In genomic region chr15:74442604-74443003, GRCh38 we compare ENCODE assay signal across 19 cellular contexts. TPM values are rescaled to one million over a fixed set of nuclear protein-coding genes. Genes with fewer than 3 reads are reported as not detected.
DNase-seq lines count a peak whose midpoint lies in the region; ATAC-seq and TF ChIP-seq lines count a peak whose summit lies in the region.
"Had no signal": no experiment of that assay in that cellular context is flagged by ENCODE, and none has a peak within 500 bp of the region (broad histone marks: within the 10 kb centered on the region; RNA-seq: fewer than 3 reads in every experiment).

No MANE protein-coding gene starts in this region.

- H3K4ac ChIP-seq in IMR-90 (ENCODE audit: low read depth, low read length): peak overlapping the region; percentile 45

- no peak overlapping the region for H2BK5ac ChIP-seq in IMR-90 (ENCODE audit: low read depth, low read length, poor library complexity, severe bottlenecking)

- H3K79me2 ChIP-seq in hepatocyte: no peaks in the 10 kb centered on the region

- H4K91ac ChIP-seq in IMR-90 (ENCODE audit: insufficient read depth, low read depth, low read length): peak overlapping the region; percentile 43; the same call in 1 of the 2 replicates

- POLR2A ChIA-PET in IMR-90 (lab: Charles Lee; ENCODE audit: unreplicated experiment): no interaction called here

- H4K5ac ChIP-seq in IMR-90 (ENCODE audit: low read depth, low read length): no peak overlapping the region

- peak overlapping the region; percentile 46; the same call in 1 of the 3 replicates for H2BK15ac ChIP-seq in IMR-90 (ENCODE audit: low read depth, low read length)

- H3K9ac ChIP-seq in IMR-90 (ENCODE audit: low read depth, low read length): no peak overlapping the region

- H3K27me3 ChIP-seq in IMR-90 (ENCODE audit: control insufficient read depth, insufficient read depth, low read length) (no peaks in the 10 kb centered on the region), hepatocyte (no peaks in the 10 kb centered on the region), breast epithelium (no peaks in the 10 kb centered on the region)
- H3K27me3 ChIP-seq: testis had no signal

- no peak overlapping the region for H3K18ac ChIP-seq in IMR-90 (ENCODE audit: low read depth, low read length)

- CTCF ChIA-PET in IMR-90 (lab: Yijun Ruan, JAX): interaction anchor here (0.6 to 3.0 kb wide), 2 partner anchors 14 to 60 kb away, joined by 3 to 13 read pairs; no protein-coding TSS in a partner anchor

- peak overlapping the region; percentile 57 to 61; a peak in 3 of 4 replicates for H4K8ac ChIP-seq in IMR-90 (ENCODE audit: low read depth in 2 of 2, low read length in 2 of 2)

- TF ChIP-seq CTCF in IMR-90 (conservative IDR thresholded peaks at IDR 0.05; ENCODE audit: low read depth, low read length) (no peak), hepatocyte (IDR thresholded peaks at IDR 0.05; ENCODE audit: poor library complexity) (no peak), breast epithelium (IDR thresholded peaks at IDR 0.05) (no peak)

- no peaks in the 10 kb centered on the region for H3K9me3 ChIP-seq in IMR-90 (ENCODE audit: control insufficient read depth, insufficient read depth, low read length)
- H3K9me3 ChIP-seq in hepatocyte (ENCODE audit: low read depth): no peaks in the 10 kb centered on the region
- no peaks in the 10 kb centered on the region for H3K9me3 ChIP-seq in breast epithelium
- H3K9me3 ChIP-seq: lower lobe of right lung, testis had no signal

- H3K14ac ChIP-seq in IMR-90 (replicated peaks; ENCODE audit: low read depth, low read length): peak overlapping the region; percentile 60; the same call in 1 of the 2 replicates

- peak overlapping the region; percentile 7 for H2AK9ac ChIP-seq in IMR-90 (replicated peaks; ENCODE audit: low read depth, low read length, poor library complexity)

- H3K79me1 ChIP-seq in IMR-90 (ENCODE audit: low read depth in 1 of 2, low read length in 2 of 2): no peaks in the 10 kb centered on the region

- peak overlapping the region; percentile 72 for H3K27ac Mint-ChIP-seq in stimulated activated effector memory CD8-positive, alpha-beta T cell treated with anti-CD3 and anti-CD28 coated beads, Interleukin-12 subunit alpha, Interleukin-12 subunit beta, amount 100 ng/mL, for 72 hours

- in situ Hi-C loops in IMR-90 (cut with MboI; ENCODE audit: low sequenced_read_pairs): no loop called here

- no peaks in the 10 kb centered on the region for H3K9me2 ChIP-seq in hepatocyte (replicated peaks; ENCODE audit: insufficient read depth)

- peaks cover 17% of the 10 kb centered on the region for H3K36me3 ChIP-seq in IMR-90 (ENCODE audit: control insufficient read depth, insufficient read depth, low read length)
- no peaks in the 10 kb centered on the region for H3K36me3 ChIP-seq in hepatocyte (replicated peaks; ENCODE audit: insufficient read depth, low read depth)
- H3K36me3 ChIP-seq in breast epithelium: peaks cover 11% of the 10 kb centered on the region

- 17% methylated on average over 1 of the region's 3 CpGs; no CpG with 5 or more reads in 1 of the 2 experiments for WGBS in IMR-90 (ENCODE audit: extremely low coverage in 2 of 2, insufficient read length in 1 of 2), 2 experiments
- 61% methylated on average over 3 of the region's 3 CpGs for WGBS in hepatocyte (ENCODE audit: low lambda C conversion rate, missing lambda C conversion rate)

- H2BK120ac ChIP-seq in IMR-90 (ENCODE audit: low read depth, low read length): no peak overlapping the region

- ATAC-seq in IMR-90 (ENCODE audit: low read depth) (peak; percentile 10; the same call in 1 of the 2 replicates), HG03457 (IDR thresholded peaks at IDR 0.05; ENCODE audit: unreplicated experiment) (no peak)
- no peak for ATAC-seq in stimulated activated effector memory CD8-positive, alpha-beta T cell treated with anti-CD3 and anti-CD28 coated beads, Interleukin-12 subunit alpha, Interleukin-12 subunit beta, amount 100 ng/mL, for 72 hours
- ATAC-seq: activated CD4-positive, CD25-positive, alpha-beta regulatory T cell treated with anti-CD3 and anti-CD28 coated beads, Interleukin-2, amount 50 U/mL, for 24 hours; lower lobe of right lung had no signal

- 0 out of 2 replicates have a peak overlapping the region, but pooled peaks have one; percentile 29 for H3K23ac ChIP-seq in IMR-90 (ENCODE audit: low read depth, low read length)

- H3K27ac ChIP-seq in IMR-90 (ENCODE audit: insufficient read depth, low read length) (no peak overlapping the region), hepatocyte (peak overlapping the region; percentile 55), breast epithelium (no peak overlapping the region)
- H3K27ac ChIP-seq: coronary artery, lower lobe of right lung, testis had no signal

- TF ChIP-seq RAD21 in IMR-90 (IDR thresholded peaks at IDR 0.05; ENCODE audit: low read length): no peak

- dilution Hi-C loops in IMR-90 (cut with HindIII; ENCODE audit: low sequenced_read_pairs, unreplicated experiment): no loop called here

- peak overlapping the region; percentile 92 for H2AK5ac ChIP-seq in IMR-90 (ENCODE audit: low read depth, low read length)

- intact Hi-C loops in IMR-90 (cut with micrococcal nuclease): no loop called here
- intact Hi-C loops in breast epithelium (cut with DNase I; ENCODE audit: low total_unique reads): no loop called here

- no TSS peak for BruUV-seq in IMR-90 (replicated peaks; lab: Mats Ljungman, UMichigan)

- H4K20me1 ChIP-seq in IMR-90 (ENCODE audit: insufficient read depth, low read length) (no peaks in the 10 kb centered on the region), hepatocyte (ENCODE audit: insufficient read depth, poor library complexity, severe bottlenecking) (no peaks in the 10 kb centered on the region)

- H3K9me1 ChIP-seq in IMR-90 (ENCODE audit: insufficient read depth, low read length): peaks cover 12% of the 10 kb centered on the region; the same call in 1 of the 2 replicates

- 0 out of 2 replicates have a peak, but pooled peaks have one; percentile 0 for TF ChIP-seq POLR2A in IMR-90 (IDR thresholded peaks at IDR 0.05; ENCODE audit: low read depth, low read length)
- no peak for TF ChIP-seq POLR2A in breast epithelium (IDR thresholded peaks at IDR 0.05)

- no peaks in the 10 kb centered on the region for H3K9me3 Mint-ChIP-seq in stimulated activated effector memory CD8-positive, alpha-beta T cell treated with anti-CD3 and anti-CD28 coated beads, Interleukin-12 subunit alpha, Interleukin-12 subunit beta, amount 100 ng/mL, for 72 hours

- no peak overlapping the region for H2BK20ac ChIP-seq in IMR-90 (ENCODE audit: low read depth, low read length)

- H2AFZ ChIP-seq in IMR-90 (replicated peaks; ENCODE audit: low read length, poor library complexity) (peak overlapping the region; percentile 11), hepatocyte (no peak overlapping the region)

- H3K4me2 ChIP-seq in IMR-90 (ENCODE audit: low read depth, low read length) (no peak overlapping the region), hepatocyte (no peak overlapping the region)

- H3K56ac ChIP-seq in IMR-90 (ENCODE audit: extremely low read depth, insufficient read depth, low read length): no peak overlapping the region

- H3K4me3 ChIP-seq in IMR-90 (ENCODE audit: insufficient read depth, low read depth, low read length): no peak overlapping the region
- no peak overlapping the region for H3K4me3 ChIP-seq in hepatocyte
- no peak overlapping the region for H3K4me3 ChIP-seq in breast epithelium
- H3K4me3 ChIP-seq: coronary artery, lower lobe of right lung, testis had no signal

- H3K4me1 Mint-ChIP-seq in stimulated activated effector memory CD8-positive, alpha-beta T cell treated with anti-CD3 and anti-CD28 coated beads, Interleukin-12 subunit alpha, Interleukin-12 subunit beta, amount 100 ng/mL, for 72 hours: peaks cover 10% of the 10 kb centered on the region
- H3K4me1 Mint-ChIP-seq: CD4-positive, alpha-beta memory T cell had no signal

- H3K4me1 ChIP-seq in IMR-90 (ENCODE audit: control insufficient read depth, insufficient read depth, low read length): peaks cover 8% of the 10 kb centered on the region
- peaks cover 23% of the 10 kb centered on the region for H3K4me1 ChIP-seq in hepatocyte (ENCODE audit: insufficient read depth)
- H3K4me1 ChIP-seq in breast epithelium: no peaks in the 10 kb centered on the region
- H3K4me1 ChIP-seq: lower lobe of right lung had no signal

- peaks cover 21% of the 10 kb centered on the region for H3K36me3 Mint-ChIP-seq in stimulated activated effector memory CD8-positive, alpha-beta T cell treated with anti-CD3 and anti-CD28 coated beads, Interleukin-12 subunit alpha, Interleukin-12 subunit beta, amount 100 ng/mL, for 72 hours

- DNase-seq in IMR-90: no peak
- peak; percentile 38 for DNase-seq in SK-N-DZ (ENCODE audit: low spot score)
- DNase-seq in hepatocyte (ENCODE audit: low spot score): no peak
- no peak for DNase-seq in stimulated activated effector memory CD8-positive, alpha-beta T cell treated with anti-CD3 and anti-CD28 coated beads, Interleukin-12 subunit alpha, Interleukin-12 subunit beta, amount 100 ng/mL, for 72 hours (ENCODE audit: low spot score in 2 of 2)
- no peak for DNase-seq in breast epithelium (ENCODE audit: low spot score in 2 of 2)
- no peak for DNase-seq in stimulated activated CD4-positive, alpha-beta T cell treated with anti-CD3 and anti-CD28 coated beads, Interleukin-2, amount 100 ng/mL, for 48 hours
- DNase-seq: activated naive CD4-positive, alpha-beta T cell treated with anti-CD3 and anti-CD28 coated beads, Interleukin-2, amount 50 U/mL, for 16 hours; activated T-cell treated with anti-CD3 and anti-CD28 coated beads, Interleukin-2, amount 50 U/mL, for 48 hours; CD4-positive, alpha-beta memory T cell; H7; KG1; lower lobe of right lung; NCI-H2171 treated with DMSO at 0.1 percent for 48 hours; nucleus accumbens; SW 1271 had no signal

- no peak overlapping the region for H3K4me3 Mint-ChIP-seq in stimulated activated effector memory CD8-positive, alpha-beta T cell treated with anti-CD3 and anti-CD28 coated beads, Interleukin-12 subunit alpha, Interleukin-12 subunit beta, amount 100 ng/mL, for 72 hours

RNA-seq across cellular contexts. Expression of gene SEMA7A, which starts 8.8 kb away (rescaled TPM):
- 27.8 and 30.5 TPM in 2 replicates for total RNA-seq in IMR-90 (2012; rRNA removed)
- 87.3 and 88.1 TPM in 2 replicates for polyA plus RNA-seq in IMR-90 (2012; rRNA removed)
- 46.2 and 68.0 TPM in 2 replicates for polyA plus RNA-seq in IMR-90 (2012; cell fraction: cytosol; rRNA removed)
- polyA plus RNA-seq in IMR-90 (2012; cell fraction: nucleus; rRNA removed; ENCODE audit: low replicate concordance): 57.3 and 104 TPM in 2 replicates
- 5.7 and 6.6 TPM in 2 replicates for polyA plus RNA-seq in SK-N-DZ (2014; cell fraction: cytosol; rRNA removed)
- 8.0 and 10.3 TPM in 2 replicates for polyA plus RNA-seq in SK-N-DZ (2014; cell fraction: nucleus; rRNA removed)
- 9.5 and 12.0 TPM in 2 replicates for total RNA-seq in hepatocyte
- polyA plus RNA-seq in hepatocyte: 2.4 and 4.6 TPM in 2 replicates
- 1 to 10 TPM in 1 of 3 donors, under 1 TPM in 2; 0.80 to 1.3 (median 0.88) TPM for total RNA-seq in breast epithelium

RNA-seq across cellular contexts. Expression of gene UBL7, which starts 18.4 kb away (rescaled TPM):
- total RNA-seq in IMR-90 (2012; rRNA removed): 57.8 and 68.1 TPM in 2 replicates
- 78.4 and 80.1 TPM in 2 replicates for polyA plus RNA-seq in IMR-90 (2012; rRNA removed)
- 64.2 and 85.0 TPM in 2 replicates for polyA plus RNA-seq in IMR-90 (2012; cell fraction: cytosol; rRNA removed)
- polyA plus RNA-seq in IMR-90 (2012; cell fraction: nucleus; rRNA removed; ENCODE audit: low replicate concordance): 21.3 and 32.0 TPM in 2 replicates
- polyA plus RNA-seq in SK-N-DZ (2014; cell fraction: cytosol; rRNA removed): 181 and 205 TPM in 2 replicates
- polyA plus RNA-seq in SK-N-DZ (2014; cell fraction: nucleus; rRNA removed): 56.9 and 113 TPM in 2 replicates
- total RNA-seq in hepatocyte: 39.2 and 54.6 TPM in 2 replicates
- polyA plus RNA-seq in hepatocyte: 50.9 and 60.2 TPM in 2 replicates
- total RNA-seq in breast epithelium: 10 to 100 TPM; 39.0 to 48.9 (median 44.5) TPM
